In genomic region chr1:116487016-116487415, GRCh38 we compare ENCODE assay signal across 20 cellular contexts.
"Had no signal": no experiment of that assay in that cellular context is flagged by ENCODE, and none has a peak within 500 bp of the region (broad histone marks: within the 10 kb centered on the region; RNA-seq: fewer than 3 reads in every experiment).

No MANE protein-coding gene starts in this region.

- H3K9me3 ChIP-seq: gastrocnemius medialis, lower lobe of right lung, prostate gland, right atrium auricular region, sigmoid colon, stomach, thyroid gland, vagina had no signal

- ATAC-seq: esophagus mucosa; gastrocnemius medialis; left ventricle myocardium superior; lower lobe of right lung; naive thymus-derived CD8-positive, alpha-beta T cell; stimulated activated effector memory CD8-positive, alpha-beta T cell treated with anti-CD3 and anti-CD28 coated beads, Interleukin-12 subunit alpha, Interleukin-12 subunit beta, amount 100 ng/mL, for 72 hours had no signal

- H3K4me1 ChIP-seq: prostate gland had no signal

- H3K27ac Mint-ChIP-seq: nephron progenitor cell; stimulated activated effector memory CD8-positive, alpha-beta T cell treated with anti-CD3 and anti-CD28 coated beads, Interleukin-12 subunit alpha, Interleukin-12 subunit beta, amount 100 ng/mL, for 72 hours had no signal

- H3K27ac ChIP-seq: lower lobe of right lung, prostate gland, right atrium auricular region, sigmoid colon, stomach, thyroid gland, vagina had no signal

- H3K4me3 Mint-ChIP-seq: naive thymus-derived CD8-positive, alpha-beta T cell; nephron progenitor cell; stimulated activated effector memory CD8-positive, alpha-beta T cell treated with anti-CD3 and anti-CD28 coated beads, Interleukin-12 subunit alpha, Interleukin-12 subunit beta, amount 100 ng/mL, for 72 hours had no signal

- H3K27me3 ChIP-seq: dorsolateral prefrontal cortex, gastrocnemius medialis, right atrium auricular region, sigmoid colon, stomach, thyroid gland, vagina had no signal

- H3K4me3 ChIP-seq: dorsolateral prefrontal cortex, gastrocnemius medialis, lower lobe of right lung, prostate gland, right atrium auricular region, sigmoid colon, stomach, thyroid gland, vagina had no signal

- H3K36me3 ChIP-seq: gastrocnemius medialis, lower lobe of right lung, prostate gland, right atrium auricular region, sigmoid colon, stomach, thyroid gland, vagina had no signal

- DNase-seq: dorsolateral prefrontal cortex; effector CD4-positive, alpha-beta T cell; gastrocnemius medialis; head of caudate nucleus; left ventricle myocardium superior; lower lobe of right lung; naive thymus-derived CD8-positive, alpha-beta T cell; nephron progenitor cell; nucleus accumbens; sigmoid colon; stimulated activated CD4-positive, alpha-beta T cell treated with anti-CD3 and anti-CD28 coated beads, Interleukin-2, amount 100 ng/mL, for 24 hours; stimulated activated CD4-positive, alpha-beta T cell treated with anti-CD3 and anti-CD28 coated beads, Interleukin-4, amount 100 ng/mL, for 24 hours; stimulated activated naive CD4-positive, alpha-beta T cell treated with Interleukin-2 at 50 U/mL for 16 hours; stomach; thyroid gland had no signal

- H3K27me3 Mint-ChIP-seq: naive thymus-derived CD8-positive, alpha-beta T cell had no signal

- H3K36me3 Mint-ChIP-seq: naive thymus-derived CD8-positive, alpha-beta T cell; stimulated activated effector memory CD8-positive, alpha-beta T cell treated with anti-CD3 and anti-CD28 coated beads, Interleukin-12 subunit alpha, Interleukin-12 subunit beta, amount 100 ng/mL, for 72 hours had no signal

- H3K9me3 Mint-ChIP-seq: naive thymus-derived CD8-positive, alpha-beta T cell; nephron progenitor cell; stimulated activated effector memory CD8-positive, alpha-beta T cell treated with anti-CD3 and anti-CD28 coated beads, Interleukin-12 subunit alpha, Interleukin-12 subunit beta, amount 100 ng/mL, for 72 hours had no signal
